In genomic region chr21:15848632-15849031, GRCh38 we compare ENCODE assay signal across 16 cellular contexts.
DNase-seq lines count a peak whose midpoint lies in the region; ATAC-seq and TF ChIP-seq lines count a peak whose summit lies in the region.
"Had no signal": no experiment of that assay in that cellular context is flagged by ENCODE, and none has a peak within 500 bp of the region (broad histone marks: within the 10 kb centered on the region; RNA-seq: fewer than 3 reads in every experiment).

No MANE protein-coding gene starts in this region.

- DNase-seq in AG04449 (ENCODE audit: low read depth, low spot score): peak; percentile 14
- DNase-seq in HS-5 (ENCODE audit: low read depth): peak; percentile 45
- DNase-seq in astrocyte of the hippocampus (ENCODE audit: low read depth, low spot score): peak; percentile 41
- peak; percentile 7 for DNase-seq in hepatic stellate cell (ENCODE audit: low spot score)
- no peak for DNase-seq in effector CD4-positive, alpha-beta T cell
- DNase-seq in ACHN: no peak
- DNase-seq: DND-41, foreskin melanocyte, immature natural killer cell, KBM-7, NCI-H1694, NCI-H774 had no signal

- no peak overlapping the region for H3K4me3 ChIP-seq in AG04449 (ENCODE audit: low read depth, low read length)
- H3K4me3 ChIP-seq: GM12878 had no signal

- no peak for TF ChIP-seq CTCF in AG04449 (IDR thresholded peaks at IDR 0.05; ENCODE audit: insufficient read depth, low read length, missing control alignments)

- no peak for ATAC-seq in HG03520 (IDR thresholded peaks at IDR 0.05; ENCODE audit: unreplicated experiment)
- no peak for ATAC-seq in GM21381 (IDR thresholded peaks at IDR 0.05; ENCODE audit: unreplicated experiment)
- ATAC-seq: activated naive CD4-positive, alpha-beta T cell treated with anti-CD3 and anti-CD28 coated beads, Interleukin-2, amount 50 U/mL, for 72 hours; GM12878 had no signal

- in situ Hi-C loops in ACHN (cut with HindIII; ENCODE audit: low pct_ligation_motif_present, low pct_unique_long_range_greater_than_20kb, low sequenced_read_pairs): no loop called here

- CTCF ChIA-PET in AG04449 (lab: Yijun Ruan, JAX): no interaction called here

- POLR2A ChIA-PET in AG04449 (lab: Yijun Ruan, JAX): interaction anchor here (0.7 kb wide), 1 partner anchor 10 kb away, joined by 3 read pairs; no protein-coding TSS in a partner anchor

Comparison
In these comparisons a context has a peak if more than half of its experiments do, and no peak if none do; other contexts are left out.
1. DNase-seq: peak in AG04449 (single experiment), HS-5 (single experiment), astrocyte of the hippocampus (single experiment) and hepatic stellate cell (single experiment); none in effector CD4-positive, alpha-beta T cell (single experiment) and ACHN (single experiment).